ENCODE assay signal across 8 cellular contexts in the genomic region with DNA sequence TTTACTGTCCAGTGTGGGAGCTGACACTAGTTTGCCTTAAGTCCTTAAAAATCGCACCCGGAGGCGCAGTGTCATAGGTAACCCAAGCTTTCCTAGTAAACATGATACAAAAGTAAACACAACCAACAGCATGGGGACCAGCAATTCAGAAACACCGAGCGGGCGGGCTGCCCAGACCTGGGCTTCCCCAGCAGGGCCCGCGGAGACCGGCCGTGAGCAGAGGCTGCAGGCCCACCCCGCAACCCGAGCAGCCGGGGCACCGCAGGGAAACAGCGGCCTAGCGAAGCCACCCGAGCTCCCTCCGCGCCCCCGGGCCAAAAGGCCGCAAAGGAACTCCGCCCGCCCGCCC. TPM values are rescaled to one million over a fixed set of nuclear protein-coding genes. Genes with fewer than 3 reads are reported as not detected.
A peak's percentile ranks its signal among the peaks of the same experiment; 100 is the strongest.
DNase-seq lines count a peak whose midpoint lies in the region; ATAC-seq, FAIRE-seq and TF ChIP-seq lines count a peak whose summit lies in the region.

No MANE protein-coding gene starts in this region.

- TF ChIP-seq CTCF in Panc1 (IDR thresholded peaks at IDR 0.05): no peak
- no peak for TF ChIP-seq CTCF in cardiac muscle cell (IDR thresholded peaks at IDR 0.05; ENCODE audit: low read depth, low read length)

- H3K4me1 ChIP-seq in Panc1 (ENCODE audit: control insufficient read depth, insufficient read depth, low read length) (peaks cover 15% of the 10 kb centered on the region), cardiac muscle cell (ENCODE audit: low read depth) (peaks cover 5% of the 10 kb centered on the region), small intestine (ENCODE audit: control insufficient read depth in 2 of 2, insufficient read depth in 1 of 2, low read depth in 1 of 2, low read length in 1 of 2) (peaks cover 0 to 2% of the 10 kb centered on the region in 2 donors)

- peak; percentile 46 for ATAC-seq in GM19035 (IDR thresholded peaks at IDR 0.05; ENCODE audit: unreplicated experiment)
- ATAC-seq in HG03342 (IDR thresholded peaks at IDR 0.05; ENCODE audit: unreplicated experiment): peak; percentile 34
- ATAC-seq in Panc1: peak; percentile 68

- H3K27me3 ChIP-seq in Panc1 (ENCODE audit: control insufficient read depth, insufficient read depth, low read length): no peaks in the 10 kb centered on the region
- no peaks in the 10 kb centered on the region for H3K27me3 ChIP-seq in cardiac muscle cell
- no peaks in the 10 kb centered on the region for H3K27me3 ChIP-seq in small intestine (ENCODE audit: control insufficient read depth in 2 of 2, insufficient read depth in 2 of 2, low read length in 2 of 2)

- H3K9me3 ChIP-seq in Panc1 (ENCODE audit: control insufficient read depth, insufficient read depth, low read depth, low read length) (no peaks in the 10 kb centered on the region), cardiac muscle cell (ENCODE audit: low read depth) (no peaks in the 10 kb centered on the region), small intestine (ENCODE audit: control insufficient read depth, low read depth) (no peaks in the 10 kb centered on the region)

- no peaks in the 10 kb centered on the region; the same call in 1 of the 2 replicates for H3K36me3 ChIP-seq in Panc1 (ENCODE audit: control insufficient read depth, insufficient read depth, low read length)
- H3K36me3 ChIP-seq in cardiac muscle cell: peaks cover 5% of the 10 kb centered on the region
- H3K36me3 ChIP-seq in small intestine (ENCODE audit: control insufficient read depth in 2 of 2, insufficient read depth in 2 of 2, low read length in 2 of 2): no peaks in the 10 kb centered on the region

- H3K27ac ChIP-seq in Panc1 (ENCODE audit: low read length) (peak overlapping the region; percentile 75), cardiac muscle cell (peak overlapping the region; percentile 84), small intestine (ENCODE audit: low read depth in 1 of 2, low read length in 1 of 2) (peak overlapping the region; percentile 55 to 90)

- 0% methylated on average over 17 to 24 of the region's 24 CpGs for WGBS in small intestine, 3 donors

- intact Hi-C loops in Panc1 (cut with micrococcal nuclease; ENCODE audit: unreplicated experiment): loop anchor here (5.0 kb wide), 1 partner anchor 229 kb away; no protein-coding TSS in a partner anchor

- DNase-seq in AG08396 (ENCODE audit: low spot score) (peak; percentile 72), Panc1 (ENCODE audit: low read depth, low spot score) (no peak), cardiac muscle cell (ENCODE audit: low read depth in 1 of 2, low spot score in 1 of 2) (no peak), small intestine (no peak), DMS 273 treated with DMSO at 0.1 percent for 48 hours (lab: John Stamatoyannopoulos, UW) (no peak)
- no peak for DNase-seq in effector CD8-positive, alpha-beta T cell (lab: John Stamatoyannopoulos, UW)

- peak overlapping the region; percentile 74 to 85 for H3K4me3 ChIP-seq in Panc1 (ENCODE audit: low read depth in 2 of 2, low read length in 2 of 2)
- peak overlapping the region; percentile 55 for H3K4me3 ChIP-seq in cardiac muscle cell
- H3K4me3 ChIP-seq in small intestine (ENCODE audit: low read depth in 1 of 2, low read length in 2 of 2): peak overlapping the region; percentile 58 to 78

- POLR2A ChIA-PET in Panc1 (lab: Charles Lee): no interaction called here

- FAIRE-seq in small intestine (lab: Jason Lieb, UNC): no peak

- in situ Hi-C loops in Panc1 (cut with HindIII; ENCODE audit: low pct_unique_long_range_greater_than_20kb, low sequenced_read_pairs): no loop called here

- CTCF ChIA-PET in Panc1 (lab: Charles Lee): interaction anchor here (0.7 to 1.8 kb wide), 2 partner anchors 173 to 175 kb away, joined by 4 to 10 read pairs; a partner anchor contains a TSS

- no TSS peak for BruUV-seq in Panc1 (replicated peaks; lab: Mats Ljungman, UMichigan)

RNA-seq across cellular contexts. Expression of a gene that starts 0.3 kb away (rescaled TPM):
- total RNA-seq in Panc1 (2021; ENCODE audit: unreplicated experiment) (12.4 TPM), cardiac muscle cell (14.2 and 30.1 TPM in 2 replicates)
- polyA plus RNA-seq in Panc1 (2012; ENCODE audit: insufficient read length): 6.1 TPM
- polyA plus RNA-seq in cardiac muscle cell (13.0 and 14.0 TPM in 2 replicates), small intestine (1 to 10 TPM; 3.2 to 4.1 (median 3.6) TPM)
